Comparison of ENCODE assay signal across 11 cellular contexts in genomic region chr2:43340945-43341356, GRCh38.
A peak's percentile ranks its signal among the peaks of the same experiment; 100 is the strongest.
DNase-seq lines count a peak whose midpoint lies in the region; FAIRE-seq and TF ChIP-seq lines count a peak whose summit lies in the region.
"Had no signal": no experiment of that assay in that cellular context is flagged by ENCODE, and none has a peak within 500 bp of the region (broad histone marks: within the 10 kb centered on the region; RNA-seq: fewer than 3 reads in every experiment).

No MANE protein-coding gene starts in this region.

- DNase-seq in H54 (ENCODE audit: insufficient read length, low spot score) (peak; percentile 47), astrocyte of the spinal cord (ENCODE audit: low read depth, low spot score) (peak; percentile 76), right atrium auricular region (ENCODE audit: low spot score) (no peak), smooth muscle cell (lab: John Stamatoyannopoulos, UW; ENCODE audit: unreplicated experiment) (no peak), SK-N-DZ (ENCODE audit: low spot score) (no peak)
- DNase-seq in CD8-positive, alpha-beta memory T cell, result no peak
- DNase-seq in activated naive CD4-positive, alpha-beta T cell treated with anti-CD3 and anti-CD28 coated beads, Interleukin-2, amount 10 ng/mL, durations not matched to agents 7 days and 5 days, result no peak
- DNase-seq in stimulated activated CD4-positive, alpha-beta T cell treated with anti-CD3 and anti-CD28 coated beads, Interleukin-4, amount 100 ng/mL, for 1 hour, result no peak
- DNase-seq: DND-41 had no signal

- CTCF ChIA-PET in CD8-positive, alpha-beta memory T cell (lab: Charles Lee), result no interaction called here
- CTCF ChIA-PET in activated naive CD4-positive, alpha-beta T cell treated with anti-CD3 and anti-CD28 coated beads, Interleukin-2, amount 10 ng/mL, durations not matched to agents 7 days and 5 days (lab: Charles Lee), result no interaction called here

- H3K4me3 Mint-ChIP-seq in CD8-positive, alpha-beta memory T cell, result no peak overlapping the region
- H3K4me3 Mint-ChIP-seq in activated naive CD4-positive, alpha-beta T cell treated with anti-CD3 and anti-CD28 coated beads, Interleukin-2, amount 10 ng/mL, durations not matched to agents 7 days and 5 days, result no peak overlapping the region
- H3K4me3 Mint-ChIP-seq: activated naive CD8-positive, alpha-beta T cell had no signal

- H3K79me2 ChIP-seq in smooth muscle cell (ENCODE audit: low read depth), result no peaks in the 10 kb centered on the region

- peak overlapping the region; percentile 12 for H3K9ac ChIP-seq in smooth muscle cell (ENCODE audit: low read depth)

- H3K9me3 ChIP-seq in right atrium auricular region (no peaks in the 10 kb centered on the region), smooth muscle cell (replicated peaks; ENCODE audit: low read depth) (no peaks in the 10 kb centered on the region)
- H3K9me3 ChIP-seq in CD8-positive, alpha-beta memory T cell (ENCODE audit: low read length), result no peaks in the 10 kb centered on the region
- H3K9me3 ChIP-seq: neutrophil had no signal

- H3K4me1 Mint-ChIP-seq in CD8-positive, alpha-beta memory T cell, result peaks cover 0 to 8% (median 1%) of the 10 kb centered on the region in 3 donors
- no peaks in the 10 kb centered on the region for H3K4me1 Mint-ChIP-seq in activated naive CD4-positive, alpha-beta T cell treated with anti-CD3 and anti-CD28 coated beads, Interleukin-2, amount 10 ng/mL, durations not matched to agents 7 days and 5 days

- H3K4me2 ChIP-seq in smooth muscle cell, result peak overlapping the region; percentile 66

- H3K27me3 ChIP-seq in right atrium auricular region (no peaks in the 10 kb centered on the region), smooth muscle cell (ENCODE audit: low read depth) (no peaks in the 10 kb centered on the region)
- H3K27me3 ChIP-seq in CD8-positive, alpha-beta memory T cell (ENCODE audit: insufficient read depth, low read length, poor library complexity, severe bottlenecking), result no peaks in the 10 kb centered on the region
- H3K27me3 ChIP-seq: neutrophil had no signal

- H3K4me1 ChIP-seq in right atrium auricular region, result peaks cover 0 to 57% of the 10 kb centered on the region in 2 donors
- peaks cover 43% of the 10 kb centered on the region for H3K4me1 ChIP-seq in smooth muscle cell (ENCODE audit: low read depth)
- H3K4me1 ChIP-seq in CD8-positive, alpha-beta memory T cell (ENCODE audit: insufficient read depth, low read length), result no peaks in the 10 kb centered on the region

- 50% methylated on average over 1 of the region's 1 CpG for WGBS in smooth muscle cell (ENCODE audit: low lambda C conversion rate)

- in situ Hi-C loops in astrocyte of the spinal cord (cut with HindIII; ENCODE audit: low sequenced_read_pairs), result no loop called here

- TF ChIP-seq CTCF in astrocyte of the spinal cord (IDR thresholded peaks at IDR 0.05; ENCODE audit: low read depth, low read length) (no peak), right atrium auricular region (IDR thresholded peaks at IDR 0.05) (no peak), smooth muscle cell (IDR thresholded peaks at IDR 0.05; ENCODE audit: borderline replicate concordance, insufficient read depth, poor library complexity, severe bottlenecking) (no peak)

- TF ChIP-seq POLR2A in H54 (IDR thresholded peaks at IDR 0.05; ENCODE audit: low read depth, low read length), result no peak

- H2AFZ ChIP-seq in smooth muscle cell (ENCODE audit: low read depth), result no peak overlapping the region

- H3F3A ChIP-seq in smooth muscle cell (ENCODE audit: low read depth), result peaks cover 39% of the 10 kb centered on the region

- peak; percentile 65 for FAIRE-seq in H54 (lab: Jason Lieb, UNC)

- no peaks in the 10 kb centered on the region for H3K27me3 Mint-ChIP-seq in CD8-positive, alpha-beta memory T cell
- H3K27me3 Mint-ChIP-seq in activated naive CD4-positive, alpha-beta T cell treated with anti-CD3 and anti-CD28 coated beads, Interleukin-2, amount 10 ng/mL, durations not matched to agents 7 days and 5 days, result no peaks in the 10 kb centered on the region
- H3K27me3 Mint-ChIP-seq: activated naive CD8-positive, alpha-beta T cell had no signal

- peak overlapping the region in 1 of 8 donors; percentile 7 for H3K27ac Mint-ChIP-seq in CD8-positive, alpha-beta memory T cell
- no peak overlapping the region for H3K27ac Mint-ChIP-seq in activated naive CD4-positive, alpha-beta T cell treated with anti-CD3 and anti-CD28 coated beads, Interleukin-2, amount 10 ng/mL, durations not matched to agents 7 days and 5 days
- H3K27ac Mint-ChIP-seq: activated naive CD8-positive, alpha-beta T cell had no signal

- POLR2A ChIA-PET in CD8-positive, alpha-beta memory T cell (lab: Charles Lee), result no interaction called here

- peaks cover 10 to 70% (median 29%) of the 10 kb centered on the region in 3 donors for H3K36me3 Mint-ChIP-seq in CD8-positive, alpha-beta memory T cell
- peaks cover 12% of the 10 kb centered on the region for H3K36me3 Mint-ChIP-seq in activated naive CD4-positive, alpha-beta T cell treated with anti-CD3 and anti-CD28 coated beads, Interleukin-2, amount 10 ng/mL, durations not matched to agents 7 days and 5 days

- no peaks in the 10 kb centered on the region for H3K9me3 Mint-ChIP-seq in CD8-positive, alpha-beta memory T cell
- no peaks in the 10 kb centered on the region for H3K9me3 Mint-ChIP-seq in activated naive CD4-positive, alpha-beta T cell treated with anti-CD3 and anti-CD28 coated beads, Interleukin-2, amount 10 ng/mL, durations not matched to agents 7 days and 5 days

- no peaks in the 10 kb centered on the region for H4K20me1 ChIP-seq in smooth muscle cell (ENCODE audit: low read depth)

- H3K36me3 ChIP-seq in right atrium auricular region (no peaks in the 10 kb centered on the region), smooth muscle cell (ENCODE audit: low read depth) (no peaks in the 10 kb centered on the region)
- H3K36me3 ChIP-seq in CD8-positive, alpha-beta memory T cell (ENCODE audit: insufficient read depth, low read length), result no peaks in the 10 kb centered on the region
- H3K36me3 ChIP-seq: neutrophil had no signal

- H3K4me3 ChIP-seq in astrocyte of the spinal cord (ENCODE audit: low read depth, low read length), result no peak overlapping the region
- H3K4me3 ChIP-seq in right atrium auricular region, result no peak overlapping the region
- H3K4me3 ChIP-seq in smooth muscle cell, result no peak overlapping the region
- no peak overlapping the region for H3K4me3 ChIP-seq in CD8-positive, alpha-beta memory T cell (ENCODE audit: low read length)

- H3K27ac ChIP-seq in right atrium auricular region (peak overlapping the region; percentile 63 to 74), smooth muscle cell (ENCODE audit: low read depth) (peak overlapping the region; percentile 75)
- H3K27ac ChIP-seq in CD8-positive, alpha-beta memory T cell (ENCODE audit: low read depth, low read length), result no peak overlapping the region
- H3K27ac ChIP-seq: neutrophil had no signal

Comparison
In these comparisons a context has a peak if more than half of its experiments do, and no peak if none do; other contexts are left out.
1. DNase-seq: peak in H54 (single experiment) and astrocyte of the spinal cord (single experiment); none in right atrium auricular region (single experiment), smooth muscle cell (single experiment), SK-N-DZ (single experiment), CD8-positive, alpha-beta memory T cell (0 of 5), activated naive CD4-positive, alpha-beta T cell treated with anti-CD3 and anti-CD28 coated beads, Interleukin-2, amount 10 ng/mL, durations not matched to agents 7 days and 5 days (single experiment) and stimulated activated CD4-positive, alpha-beta T cell treated with anti-CD3 and anti-CD28 coated beads, Interleukin-4, amount 100 ng/mL, for 1 hour (single experiment).